Comparison of ENCODE assay signal across 8 cellular contexts in the genomic region with DNA sequence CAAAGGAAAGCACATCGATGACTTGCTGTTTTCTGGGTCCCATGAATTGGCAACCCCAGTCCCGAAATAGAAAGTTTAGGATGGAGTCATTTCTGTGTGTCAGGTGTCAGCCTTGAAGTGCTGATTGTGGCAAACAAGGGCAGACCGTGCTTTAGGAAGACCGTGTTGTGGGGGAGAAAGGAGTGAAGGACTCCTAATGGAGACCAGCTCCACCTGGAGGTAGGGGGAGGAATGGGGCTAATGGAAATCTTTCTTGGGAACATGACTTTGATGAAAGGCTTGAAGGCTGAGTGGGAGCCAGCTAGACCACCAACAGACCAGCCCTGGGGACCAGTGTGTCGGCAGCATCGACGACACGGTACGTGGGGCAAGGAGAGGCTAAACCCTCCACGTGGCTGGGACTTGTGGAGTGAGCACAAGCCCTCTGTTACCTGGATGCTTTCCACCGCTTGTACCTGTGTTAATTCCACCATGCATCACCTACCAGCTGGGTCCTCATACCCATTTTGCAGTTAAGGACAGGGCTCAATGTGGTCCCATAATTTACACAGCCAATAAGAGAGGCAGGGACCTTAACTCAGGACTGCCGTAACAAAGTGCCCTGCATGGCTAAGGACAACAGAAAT.
DNase-seq lines count a peak whose midpoint lies in the region; ATAC-seq and TF ChIP-seq lines count a peak whose summit lies in the region.

No MANE protein-coding gene starts in this region.

- H3K27me3 Mint-ChIP-seq in stimulated activated memory B cell treated with anti-CD40 and anti-IgM and Interleukin-4, amounts not matched to agents 10 μg/mL and 1 μg/mL and 100 μg/mL, for 72 hours: peaks cover 26% of the 10 kb centered on the region

- no peaks in the 10 kb centered on the region for H3K9me2 ChIP-seq in OCI-LY7 (ENCODE audit: insufficient read depth, low read length)

- H3K27ac Mint-ChIP-seq in stimulated activated memory B cell treated with anti-CD40 and anti-IgM and Interleukin-4, amounts not matched to agents 10 μg/mL and 1 μg/mL and 100 μg/mL, for 72 hours: no peak overlapping the region

- H3K4me2 ChIP-seq in OCI-LY7 (ENCODE audit: low read length) (peak overlapping the region; percentile 45), smooth muscle cell (no peak overlapping the region)

- H3K9ac ChIP-seq in smooth muscle cell (ENCODE audit: low read depth): no peak overlapping the region

- H3F3A ChIP-seq in smooth muscle cell (ENCODE audit: low read depth): peaks cover 4% of the 10 kb centered on the region

- H3K4me1 ChIP-seq in OCI-LY7 (ENCODE audit: insufficient read depth, low read length, poor library complexity, severe bottlenecking) (peaks cover 15% of the 10 kb centered on the region), smooth muscle cell (ENCODE audit: low read depth) (no peaks in the 10 kb centered on the region)

- no peaks in the 10 kb centered on the region for H3K27me3 ChIP-seq in smooth muscle cell (ENCODE audit: low read depth)

- no peak for ATAC-seq in stimulated activated memory B cell treated with anti-CD40 and anti-IgM and Interleukin-4, amounts not matched to agents 10 μg/mL and 1 μg/mL and 100 μg/mL, for 72 hours
- ATAC-seq in GM18868 (IDR thresholded peaks at IDR 0.05; ENCODE audit: unreplicated experiment): no peak

- H3K4me1 Mint-ChIP-seq in stimulated activated memory B cell treated with anti-CD40 and anti-IgM and Interleukin-4, amounts not matched to agents 10 μg/mL and 1 μg/mL and 100 μg/mL, for 72 hours: peaks cover 27% of the 10 kb centered on the region

- no peaks in the 10 kb centered on the region for H3K9me3 ChIP-seq in OCI-LY7 (ENCODE audit: low read length)
- no peaks in the 10 kb centered on the region for H3K9me3 ChIP-seq in smooth muscle cell (replicated peaks; ENCODE audit: low read depth)

- no TSS peak for BruUV-seq in OCI-LY7 (replicated peaks; lab: Mats Ljungman, UMichigan)

- H2AFZ ChIP-seq in OCI-LY7 (ENCODE audit: low read length) (0 out of 2 replicates have a peak overlapping the region, but pooled peaks have one; percentile 18), smooth muscle cell (ENCODE audit: low read depth) (no peak overlapping the region)

- H4K20me1 ChIP-seq in OCI-LY7 (ENCODE audit: insufficient read depth, low read length): no peaks in the 10 kb centered on the region
- peaks cover 29% of the 10 kb centered on the region for H4K20me1 ChIP-seq in smooth muscle cell (ENCODE audit: low read depth)

- intact Hi-C loops in OCI-LY7 (cut with micrococcal nuclease; ENCODE audit: unreplicated experiment): no loop called here

- H3K79me2 ChIP-seq in OCI-LY7 (ENCODE audit: insufficient read depth, low read depth, low read length): no peaks in the 10 kb centered on the region
- H3K79me2 ChIP-seq in smooth muscle cell (ENCODE audit: low read depth): peaks cover 4% of the 10 kb centered on the region

- H3K36me3 ChIP-seq in OCI-LY7 (ENCODE audit: insufficient read depth, low read length) (no peaks in the 10 kb centered on the region), smooth muscle cell (ENCODE audit: low read depth) (peaks cover 3% of the 10 kb centered on the region)

- H3K36me3 Mint-ChIP-seq in stimulated activated memory B cell treated with anti-CD40 and anti-IgM and Interleukin-4, amounts not matched to agents 10 μg/mL and 1 μg/mL and 100 μg/mL, for 72 hours: no peaks in the 10 kb centered on the region

- DNase-seq in HCEC 1CT: peak; percentile 11
- DNase-seq in OCI-LY7 (ENCODE audit: low spot score): peak; percentile 45
- DNase-seq in fibroblast of villous mesenchyme (ENCODE audit: low read depth): peak; percentile 49
- no peak for DNase-seq in smooth muscle cell (lab: John Stamatoyannopoulos, UW; ENCODE audit: unreplicated experiment)
- no peak for DNase-seq in NCI-H446 treated with DMSO at 0.1 percent for 48 hours (lab: John Stamatoyannopoulos, UW)
- no peak for DNase-seq in nucleus accumbens (lab: John Stamatoyannopoulos, UW)

- POLR2A ChIA-PET in OCI-LY7 (lab: Charles Lee): no interaction called here

- H3K4me3 ChIP-seq in OCI-LY7 (ENCODE audit: low read depth, low read length, poor library complexity, severe bottlenecking) (no peak overlapping the region), fibroblast of villous mesenchyme (ENCODE audit: low read depth, low read length) (no peak overlapping the region), smooth muscle cell (no peak overlapping the region)

- peak; percentile 69 for TF ChIP-seq CTCF in OCI-LY7 (conservative IDR thresholded peaks at IDR 0.05; ENCODE audit: low read length)
- peak; percentile 66 for TF ChIP-seq CTCF in fibroblast of villous mesenchyme (IDR thresholded peaks at IDR 0.05; ENCODE audit: insufficient read depth, low read depth, low read length)
- TF ChIP-seq CTCF in smooth muscle cell (IDR thresholded peaks at IDR 0.05; ENCODE audit: borderline replicate concordance, insufficient read depth, poor library complexity, severe bottlenecking): peak; percentile 40

- no peak overlapping the region for H3K4me3 Mint-ChIP-seq in stimulated activated memory B cell treated with anti-CD40 and anti-IgM and Interleukin-4, amounts not matched to agents 10 μg/mL and 1 μg/mL and 100 μg/mL, for 72 hours

- no peaks in the 10 kb centered on the region for H3K9me3 Mint-ChIP-seq in stimulated activated memory B cell treated with anti-CD40 and anti-IgM and Interleukin-4, amounts not matched to agents 10 μg/mL and 1 μg/mL and 100 μg/mL, for 72 hours

- H3K27ac ChIP-seq in OCI-LY7 (ENCODE audit: low read depth, low read length, poor library complexity, severe bottlenecking) (no peak overlapping the region), smooth muscle cell (ENCODE audit: low read depth) (no peak overlapping the region)

- WGBS in smooth muscle cell (ENCODE audit: low lambda C conversion rate): 90% methylated on average over 12 of the region's 12 CpGs

- CTCF ChIA-PET in OCI-LY7 (lab: Charles Lee; ENCODE audit: unreplicated experiment): no interaction called here

Comparison
In these comparisons a context has a peak if more than half of its experiments do, and no peak if none do; other contexts are left out.
1. DNase-seq: peak in HCEC 1CT (single experiment), OCI-LY7 (single experiment) and fibroblast of villous mesenchyme (single experiment); none in smooth muscle cell (single experiment), NCI-H446 treated with DMSO at 0.1 percent for 48 hours (single experiment) and nucleus accumbens (0 of 56).
2. Peak in every context shown above with its lines, with median percentiles within 50 percentile points of each other: CTCF ChIP-seq.